In genomic region chr1:8017495-8018310, GRCh38 we compare ENCODE assay signal across 11 cellular contexts. TPM values are rescaled to one million over a fixed set of nuclear protein-coding genes. Genes with fewer than 3 reads are reported as not detected.
DNase-seq lines count a peak whose midpoint lies in the region; ATAC-seq, FAIRE-seq and TF ChIP-seq lines count a peak whose summit lies in the region.
"Had no signal": no experiment of that assay in that cellular context is flagged by ENCODE, and none has a peak within 500 bp of the region (broad histone marks: within the 10 kb centered on the region; RNA-seq: fewer than 3 reads in every experiment).

No MANE protein-coding gene starts in this region.

- peaks cover 12% of the 10 kb centered on the region for H3K79me1 ChIP-seq in mesenchymal stem cell (replicated peaks; ENCODE audit: low read length, poor library complexity, severe bottlenecking)

- no peak for FAIRE-seq in A549 (lab: Jason Lieb, UNC)

- TF ChIP-seq EP300 in A549 (IDR thresholded peaks at IDR 0.05) = no peak

- H4K91ac ChIP-seq in mesenchymal stem cell (ENCODE audit: low read length) = no peak overlapping the region

- H3K36me3 ChIP-seq in MG63 = peaks cover 80% of the 10 kb centered on the region
- peaks cover 16 to 20% of the 10 kb centered on the region in 2 experiments for H3K36me3 ChIP-seq in mesenchymal stem cell (ENCODE audit: control insufficient read depth in 1 of 2, insufficient read depth in 2 of 2, low read depth in 1 of 2, low read length in 2 of 2)

- no peak overlapping the region for H2BK5ac ChIP-seq in mesenchymal stem cell (ENCODE audit: low read depth, low read length, poor library complexity, severe bottlenecking)

- no peak overlapping the region for H3K4ac ChIP-seq in mesenchymal stem cell (ENCODE audit: low read depth in 1 of 2, low read length in 2 of 2)

- no peak overlapping the region for H4K8ac ChIP-seq in mesenchymal stem cell (ENCODE audit: low read length)

- H3K23ac ChIP-seq in mesenchymal stem cell (ENCODE audit: low read length in 2 of 2) = no peak overlapping the region

- H3K4me1 ChIP-seq in A549 (peaks cover 89% of the 10 kb centered on the region), mesenchymal stem cell (ENCODE audit: control insufficient read depth, insufficient read depth, low read depth, low read length) (peaks cover 8% of the 10 kb centered on the region)

- H3K27ac ChIP-seq in A549 (peak overlapping the region; percentile 82 to 100), mesenchymal stem cell (ENCODE audit: low read length, poor library complexity, severe bottlenecking) (peak overlapping the region; percentile 4)

- no peak overlapping the region for H2AK5ac ChIP-seq in mesenchymal stem cell (ENCODE audit: low read length, severe bottlenecking)

- H2BK12ac ChIP-seq in mesenchymal stem cell (ENCODE audit: low read length in 2 of 2) = no peak overlapping the region

- peak overlapping the region; percentile 86 for H3K4me2 ChIP-seq in A549
- H3K4me2 ChIP-seq in mesenchymal stem cell (ENCODE audit: low read length, poor library complexity, severe bottlenecking) = no peak overlapping the region

- peak overlapping the region; percentile 79 for H3K9ac ChIP-seq in mesenchymal stem cell (ENCODE audit: low read length)

- POLR2A ChIA-PET in A549 (lab: Yijun Ruan, JAX) = interaction anchor here (0.6 to 2.6 kb wide), 4 partner anchors 7 to 297 kb away, joined by 3 to 13 read pairs (median 4); no protein-coding TSS in a partner anchor

- no peak overlapping the region for H2AFZ ChIP-seq in mesenchymal stem cell (ENCODE audit: low read depth, low read length)

- H3K14ac ChIP-seq in mesenchymal stem cell (ENCODE audit: low read length in 2 of 2) = no peak overlapping the region

- peak overlapping the region; percentile 11; the same call in 1 of the 3 replicates for H3K4me3 ChIP-seq in A549
- no peak overlapping the region for H3K4me3 ChIP-seq in MG63
- H3K4me3 ChIP-seq in cardiac fibroblast (replicated peaks in 1 of 2; ENCODE audit: low read depth in 2 of 2, low read length in 2 of 2) = no peak overlapping the region
- peak overlapping the region in 1 of 2 experiments; percentile 18 for H3K4me3 ChIP-seq in mesenchymal stem cell (ENCODE audit: insufficient read depth in 1 of 2, low read depth in 1 of 2, low read length in 2 of 2)

- no peak overlapping the region for H2BK15ac ChIP-seq in mesenchymal stem cell (ENCODE audit: low read depth, poor library complexity, severe bottlenecking)

- TF ChIP-seq CTCF in A549 (IDR thresholded peaks at IDR 0.05) (no peak), cardiac fibroblast (IDR thresholded peaks at IDR 0.05; ENCODE audit: low read depth, low read length) (no peak)

- no peak for DNase-seq in A549 (ENCODE audit: low read depth in 1 of 2, low spot score in 1 of 2)
- DNase-seq in MG63 = peak; percentile 41
- DNase-seq in cardiac fibroblast (ENCODE audit: low read depth in 2 of 2) = peak; percentile 54 to 63
- peak; percentile 65 for DNase-seq in mesenchymal stem cell
- DNase-seq in NCI-H446 (lab: John Stamatoyannopoulos, UW) = no peak
- DNase-seq in NCI-H524 (lab: John Stamatoyannopoulos, UW) = no peak
- no peak for DNase-seq in T-helper 2 cell
- DNase-seq: CD4-positive, CD25-positive, alpha-beta regulatory T cell; NCI-H1436 treated with DMSO at 0.1 percent for 48 hours; stimulated activated CD4-positive, alpha-beta T cell treated with anti-CD3 and anti-CD28 coated beads, Interleukin-2, amount 100 ng/mL, for 24 hours had no signal

- no peak for TF ChIP-seq POLR2A in A549 (IDR thresholded peaks at IDR 0.05; ENCODE audit: low read length)

- H3K9me3 ChIP-seq in A549 = no peaks in the 10 kb centered on the region
- H3K9me3 ChIP-seq in MG63 = no peaks in the 10 kb centered on the region
- no peaks in the 10 kb centered on the region for H3K9me3 ChIP-seq in mesenchymal stem cell (ENCODE audit: control insufficient read depth, low read length)

- no peak for ATAC-seq in A549
- no peak for ATAC-seq in HG02840 (IDR thresholded peaks at IDR 0.05; ENCODE audit: low FRiP score, unreplicated experiment)

- no peak for TF ChIP-seq RAD21 in A549 (conservative IDR thresholded peaks at IDR 0.05 in 1 of 2, IDR thresholded peaks at IDR 0.05 in 1 of 2)

- H3K27me3 ChIP-seq in MG63 (no peaks in the 10 kb centered on the region), mesenchymal stem cell (ENCODE audit: control insufficient read depth in 1 of 2, insufficient read depth in 1 of 2, low read length in 2 of 2) (no peaks in the 10 kb centered on the region)

- 17% methylated on average over 5 of the region's 5 CpGs for whole genome bisulfite sequencing in A549 (ENCODE audit: missing lambda C conversion rate)
- 7% methylated on average over 3 of the region's 5 CpGs for WGBS in mesenchymal stem cell

- H3K18ac ChIP-seq in mesenchymal stem cell (ENCODE audit: low read depth in 1 of 2, low read length in 2 of 2) = no peak overlapping the region

- no peak overlapping the region for H2BK120ac ChIP-seq in mesenchymal stem cell (ENCODE audit: low read depth, low read length)

- CTCF ChIA-PET in A549 (lab: Yijun Ruan, JAX) = interaction anchor here (0.6 to 13.0 kb wide), 6 partner anchors 17 to 331 kb away, joined by 3 to 172 read pairs (median 28); no protein-coding TSS in a partner anchor

TF ChIP-seq in A549, 52 proteins besides CTCF, POLR2A, EP300 and RAD21 (continues in another document):
- TF ChIP-seq NR3C1 (IDR thresholded peaks at IDR 0.05) (no peak), HDAC2 (IDR thresholded peaks at IDR 0.05) (no peak), REST (IDR thresholded peaks at IDR 0.05) (no peak; the same call in 1 of the 2 replicates), CEBPB (IDR thresholded peaks at IDR 0.05) (peak; percentile 32 to 36; a peak in 2 of 4 replicates), HOXA7 (CRISPR knock-in tag; IDR thresholded peaks at IDR 0.05) (peak; percentile 71; the same call in 1 of the 2 replicates), MAFK (IDR thresholded peaks at IDR 0.05; ENCODE audit: partially characterized antibody) (no peak), GATA3 (IDR thresholded peaks at IDR 0.05; ENCODE audit: borderline replicate concordance) (peak; percentile 43; the same call in 1 of the 2 replicates), ZSCAN20 (CRISPR knock-in tag; IDR thresholded peaks at IDR 0.05) (no peak), KDM1A (IDR thresholded peaks at IDR 0.05; ENCODE audit: low read depth) (no peak), JUN (IDR thresholded peaks at IDR 0.05) (0 out of 5 replicates have a peak, but pooled peaks of 1 of the 2 experiments have one; percentile 10), TP53 (CRISPR knock-in tag; IDR thresholded peaks at IDR 0.05) (0 out of 2 replicates have a peak, but pooled peaks have one; percentile 26)
- TF ChIP-seq, protein P1, sequence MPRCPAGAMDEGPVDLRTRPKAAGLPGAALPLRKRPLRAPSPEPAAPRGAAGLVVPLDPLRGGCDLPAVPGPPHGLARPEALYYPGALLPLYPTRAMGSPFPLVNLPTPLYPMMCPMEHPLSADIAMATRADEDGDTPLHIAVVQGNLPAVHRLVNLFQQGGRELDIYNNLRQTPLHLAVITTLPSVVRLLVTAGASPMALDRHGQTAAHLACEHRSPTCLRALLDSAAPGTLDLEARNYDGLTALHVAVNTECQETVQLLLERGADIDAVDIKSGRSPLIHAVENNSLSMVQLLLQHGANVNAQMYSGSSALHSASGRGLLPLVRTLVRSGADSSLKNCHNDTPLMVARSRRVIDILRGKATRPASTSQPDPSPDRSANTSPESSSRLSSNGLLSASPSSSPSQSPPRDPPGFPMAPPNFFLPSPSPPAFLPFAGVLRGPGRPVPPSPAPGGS (IDR thresholded peaks at IDR 0.05) = no peak

RNA-seq across cellular contexts. Expression of gene ERRFI1, which starts 8.4 kb away (rescaled TPM):
- polyA plus RNA-seq in A549 (2011; rRNA removed) (193 and 217 TPM in 2 replicates), A549 (2017; fragmentation: RNase III; extraction: RNeasy Plus Mini Kit Qiagen cat#74134 plus additional on column Dnase treatment) (44.2 to 51.0 TPM (median 49.0 TPM) in 3 replicates)
- polyA plus RNA-seq in A549 (2012; cell fraction: cytosol; rRNA removed) = 48.0 and 74.2 TPM in 2 replicates
- polyA plus RNA-seq in A549 (2012; cell fraction: nucleus; rRNA removed) = 61.4 and 108 TPM in 2 replicates
- polyA minus RNA-seq in A549 (2011; rRNA and poly(A)+ RNA removed) = 94.7 and 114 TPM in 2 replicates
- total RNA-seq in MG63 (2014; rRNA removed; shearing (Covaris generic); ENCODE audit: low replicate concordance) = 66.9 and 104 TPM in 2 replicates
- polyA plus RNA-seq in mesenchymal stem cell (2013, experiment 1 of 2) = 109 TPM
- polyA plus RNA-seq in mesenchymal stem cell (2013, experiment 2 of 2) = 106 TPM

RNA-seq across cellular contexts. Expression of gene PARK7, which starts 56.2 kb away (rescaled TPM):
- polyA plus RNA-seq in A549 (2011; rRNA removed) = 317 and 446 TPM in 2 replicates
- 250 and 287 TPM in 2 replicates for polyA plus RNA-seq in A549 (2012; cell fraction: cytosol; rRNA removed)
- 60.2 and 107 TPM in 2 replicates for polyA plus RNA-seq in A549 (2012; cell fraction: nucleus; rRNA removed)
- polyA plus RNA-seq in A549 (2017; fragmentation: RNase III; extraction: RNeasy Plus Mini Kit Qiagen cat#74134 plus additional on column Dnase treatment) = 364 to 374 TPM (median 372 TPM) in 3 replicates
- 68.9 and 96.2 TPM in 2 replicates for polyA minus RNA-seq in A549 (2011; rRNA and poly(A)+ RNA removed)
- 398 and 501 TPM in 2 replicates for total RNA-seq in MG63 (2014; rRNA removed; shearing (Covaris generic); ENCODE audit: low replicate concordance)
- 232 TPM for polyA plus RNA-seq in mesenchymal stem cell (2013, experiment 1 of 2)
- 236 TPM for polyA plus RNA-seq in mesenchymal stem cell (2013, experiment 2 of 2)

Comparison
In these comparisons a context has a peak if more than half of its experiments do, and no peak if none do; other contexts are left out.
1. DNase-seq: peak in MG63 (single experiment), cardiac fibroblast (2 of 2) and mesenchymal stem cell (single experiment); none in A549 (0 of 2), NCI-H446 (0 of 2), NCI-H524 (0 of 2) and T-helper 2 cell (0 of 5).